ENCODE assay signal across 20 cellular contexts in genomic region chr13:44620057-44620456, GRCh38. TPM values are rescaled to one million over a fixed set of nuclear protein-coding genes. Genes with fewer than 3 reads are reported as not detected.
DNase-seq lines count a peak whose midpoint lies in the region; FAIRE-seq and TF ChIP-seq lines count a peak whose summit lies in the region.
"Had no signal": no experiment of that assay in that cellular context is flagged by ENCODE, and none has a peak within 500 bp of the region (broad histone marks: within the 10 kb centered on the region; RNA-seq: fewer than 3 reads in every experiment).

No MANE protein-coding gene starts in this region.

- no peak overlapping the region for H2BK12ac ChIP-seq in neuronal stem cell (ENCODE audit: low read length)

- H3K4me2 ChIP-seq in fibroblast of lung (ENCODE audit: extremely low read depth, insufficient read depth, low read length) (no peak overlapping the region), neuronal stem cell (ENCODE audit: insufficient read depth, low read length, poor library complexity, severe bottlenecking) (no peak overlapping the region)
- H3K4me2 ChIP-seq: KMS-11, PC-9 had no signal

- intact Hi-C loops in left ventricle myocardium inferior (cut with micrococcal nuclease): no loop called here

- no peak overlapping the region for H2AFZ ChIP-seq in fibroblast of lung (ENCODE audit: low read length)
- H2AFZ ChIP-seq in neuronal stem cell (ENCODE audit: low read length): peak overlapping the region; percentile 66
- H2AFZ ChIP-seq: PC-9 had no signal

- no peaks in the 10 kb centered on the region for H3K79me1 ChIP-seq in neuronal stem cell (ENCODE audit: low read depth, low read length)

- H4K8ac ChIP-seq in neuronal stem cell (ENCODE audit: low read depth, low read length): no peak overlapping the region

- no peaks in the 10 kb centered on the region for H3K4me1 ChIP-seq in fibroblast of lung (ENCODE audit: control insufficient read depth, extremely low read depth, insufficient read depth, low read length)
- peaks cover 11 to 25% of the 10 kb centered on the region in 2 donors for H3K4me1 ChIP-seq in neuronal stem cell (ENCODE audit: control insufficient read depth in 2 of 2, insufficient read depth in 1 of 2, low read depth in 1 of 2, low read length in 2 of 2)
- H3K4me1 ChIP-seq in left ventricle myocardium inferior: peaks cover 9% of the 10 kb centered on the region
- H3K4me1 ChIP-seq: uterus had no signal

- no peak overlapping the region for H3K4me3 ChIP-seq in fibroblast of lung (replicated peaks in 1 of 4; ENCODE audit: control extremely low read depth in 1 of 4, insufficient read depth in 1 of 4, low read depth in 3 of 4, low read length in 4 of 4)
- no peak overlapping the region for H3K4me3 ChIP-seq in neuronal stem cell (ENCODE audit: low read length in 2 of 2)
- no peak overlapping the region for H3K4me3 ChIP-seq in left ventricle myocardium inferior
- H3K4me3 ChIP-seq: coronary artery, GM12878, PC-9, skin epidermis, uterus had no signal

- no peak overlapping the region for H4K91ac ChIP-seq in neuronal stem cell (ENCODE audit: low read depth, low read length, poor library complexity)

- no peak overlapping the region for H3K23ac ChIP-seq in neuronal stem cell (ENCODE audit: low read depth, low read length, poor library complexity)

- H2BK15ac ChIP-seq in neuronal stem cell (ENCODE audit: low read length): no peak overlapping the region

- no peaks in the 10 kb centered on the region for H3K9me3 ChIP-seq in fibroblast of lung (ENCODE audit: control insufficient read depth, insufficient read depth, low read depth, low read length)
- no peaks in the 10 kb centered on the region for H3K9me3 ChIP-seq in neuronal stem cell (replicated peaks in 1 of 2; ENCODE audit: control insufficient read depth in 2 of 2, insufficient read depth in 1 of 2, low read depth in 1 of 2, low read length in 2 of 2)
- no peaks in the 10 kb centered on the region for H3K9me3 ChIP-seq in left ventricle myocardium inferior (replicated peaks)
- H3K9me3 ChIP-seq: uterus had no signal

- no peak overlapping the region for H2BK5ac ChIP-seq in neuronal stem cell (ENCODE audit: low read length)

- no peaks in the 10 kb centered on the region for H3K79me2 ChIP-seq in fibroblast of lung (ENCODE audit: control insufficient read depth, insufficient read depth, low read length)

- H3K4ac ChIP-seq in neuronal stem cell (ENCODE audit: low read length): no peak overlapping the region

- H2BK120ac ChIP-seq in neuronal stem cell (ENCODE audit: low read depth, low read length): no peak overlapping the region

- no peak for FAIRE-seq in RCC 7860 (lab: Jason Lieb, UNC)
- FAIRE-seq: frontal cortex, GM12878 had no signal

- H2AK5ac ChIP-seq in neuronal stem cell (ENCODE audit: low read depth, low read length): no peak overlapping the region

- H3K36me3 ChIP-seq in fibroblast of lung (ENCODE audit: control insufficient read depth, insufficient read depth, low read length) (no peaks in the 10 kb centered on the region), neuronal stem cell (replicated peaks in 1 of 2; ENCODE audit: control insufficient read depth in 2 of 2, insufficient read depth in 2 of 2, low read length in 2 of 2) (no peaks in the 10 kb centered on the region), left ventricle myocardium inferior (no peaks in the 10 kb centered on the region)
- H3K36me3 ChIP-seq: uterus had no signal

- H3K27me3 ChIP-seq in fibroblast of lung (ENCODE audit: control insufficient read depth, insufficient read depth, low read length) (no peaks in the 10 kb centered on the region), neuronal stem cell (ENCODE audit: control insufficient read depth in 3 of 3, insufficient read depth in 3 of 3, low read depth in 1 of 3, low read length in 3 of 3) (no peaks in the 10 kb centered on the region), left ventricle myocardium inferior (ENCODE audit: low read depth) (no peaks in the 10 kb centered on the region)
- H3K27me3 ChIP-seq: uterus had no signal

- H3K27ac ChIP-seq in fibroblast of lung (ENCODE audit: insufficient read depth, low read length) (no peak overlapping the region), neuronal stem cell (replicated peaks; ENCODE audit: low read length) (peak overlapping the region; percentile 92), left ventricle myocardium inferior (replicated peaks) (no peak overlapping the region)
- H3K27ac ChIP-seq: coronary artery, KMS-11, PC-9, skin epidermis, uterus had no signal

- no peak overlapping the region for H3K14ac ChIP-seq in neuronal stem cell (ENCODE audit: low read length)

- H4K20me1 ChIP-seq in fibroblast of lung (ENCODE audit: control insufficient read depth, extremely low read depth, insufficient read depth, low read length): no peaks in the 10 kb centered on the region

- H3K9ac ChIP-seq in fibroblast of lung (ENCODE audit: insufficient read depth, low read length) (no peak overlapping the region), neuronal stem cell (ENCODE audit: low read depth, low read length, poor library complexity) (no peak overlapping the region)
- H3K9ac ChIP-seq: KMS-11 had no signal

- TF ChIP-seq CTCF in fibroblast of lung (conservative IDR thresholded peaks at IDR 0.05 in 1 of 2, IDR thresholded peaks at IDR 0.05 in 1 of 2; ENCODE audit: low read depth in 1 of 2, low read length in 2 of 2) (no peak), left ventricle myocardium inferior (IDR thresholded peaks at IDR 0.05; ENCODE audit: borderline replicate concordance) (no peak)

- H3K18ac ChIP-seq in neuronal stem cell (ENCODE audit: low read length): no peak overlapping the region

- peak; percentile 29 for DNase-seq in GM03348 (ENCODE audit: low spot score)
- DNase-seq in RCC 7860 (ENCODE audit: low spot score): peak; percentile 43
- peak; percentile 17 to 69 for DNase-seq in fibroblast of lung (ENCODE audit: low read depth in 2 of 2)
- DNase-seq in neuronal stem cell (ENCODE audit: low spot score): no peak
- no peak for DNase-seq in left ventricle myocardium inferior
- DNase-seq in iPS-NIHi7 (ENCODE audit: extremely low spot score): no peak
- no peak for DNase-seq in NCI-H187 treated with DMSO at 0.1 percent for 48 hours (lab: John Stamatoyannopoulos, UW)
- DNase-seq in SKM-1 treated with dmso at 0.1 percent for 144 hours (lab: John Stamatoyannopoulos, UW; ENCODE audit: unreplicated experiment): no peak
- DNase-seq: activated CD8-positive, alpha-beta memory T cell treated with anti-CD3 and anti-CD28 coated beads for 24 hours; C1 segment of cervical spinal cord; DND-41; NCI-H1694; NCI-H524; PC-9; uterus had no signal

RNA-seq across cellular contexts. Expression of gene TSC22D1, which starts 43.9 kb away (rescaled TPM):
- 57.8 and 97.6 TPM in 2 replicates for total RNA-seq in fibroblast of lung
- 80.4 and 95.3 TPM in 2 replicates for polyA plus RNA-seq in fibroblast of lung
- 49.7 and 62.2 TPM in 2 replicates for polyA plus RNA-seq in fibroblast of lung (2012)
- polyA minus RNA-seq in fibroblast of lung (ENCODE audit: low replicate concordance): 82.7 and 98.4 TPM in 2 replicates
- 121 TPM for polyA plus RNA-seq in neuronal stem cell (2013, experiment 1 of 2)
- 120 TPM for polyA plus RNA-seq in neuronal stem cell (2013, experiment 2 of 2)
- total RNA-seq in left ventricle myocardium inferior: 158 TPM

Comparison
In these comparisons a context has a peak if more than half of its experiments do, and no peak if none do; other contexts are left out.
1. DNase-seq: peak in GM03348 (single experiment), RCC 7860 (single experiment) and fibroblast of lung (2 of 2); none in neuronal stem cell (single experiment), left ventricle myocardium inferior (single experiment), iPS-NIHi7 (single experiment), NCI-H187 treated with DMSO at 0.1 percent for 48 hours (single experiment) and SKM-1 treated with dmso at 0.1 percent for 144 hours (single experiment).